ENCODE assay signal across 8 cellular contexts in genomic region chr1:239951518-239952130, GRCh38.
A peak's percentile ranks its signal among the peaks of the same experiment; 100 is the strongest.
DNase-seq lines count a peak whose midpoint lies in the region; ATAC-seq and TF ChIP-seq lines count a peak whose summit lies in the region.

No MANE protein-coding gene starts in this region.

- H3K9me3 Mint-ChIP-seq in CD4-positive, alpha-beta memory T cell, result no peaks in the 10 kb centered on the region

- peak in 4 of 5 donors; percentile 11 to 32 (median 20) for DNase-seq in CD4-positive, alpha-beta memory T cell
- DNase-seq in PC-9 (peak; percentile 28 to 48), amniotic epithelial cell (ENCODE audit: low read depth) (peak; percentile 68), right atrium auricular region (ENCODE audit: low spot score) (no peak), sigmoid colon (no peak)
- no peak for DNase-seq in activated effector memory CD4-positive, alpha-beta T cell treated with anti-CD3 and anti-CD28 coated beads, Interleukin-2, amount 50 U/mL, for 16 hours

- TF ChIP-seq EP300 in Ishikawa (IDR thresholded peaks at IDR 0.05; ENCODE audit: borderline replicate concordance) (no peak), sigmoid colon (IDR thresholded peaks at IDR 0.05) (no peak)

- no peaks in the 10 kb centered on the region for H3K79me2 ChIP-seq in PC-9 (ENCODE audit: low read depth)

- WGBS in sigmoid colon, 2 donors, result 33 to 50% methylated on average over 3 of the region's 3 CpGs

- H3K4me3 Mint-ChIP-seq in CD4-positive, alpha-beta memory T cell, result no peak overlapping the region

- H3K4me1 Mint-ChIP-seq in CD4-positive, alpha-beta memory T cell, result peaks cover 0 to 2% (median 0%) of the 10 kb centered on the region in 4 donors

- no peaks in the 10 kb centered on the region for H3K9me2 ChIP-seq in PC-9 (ENCODE audit: insufficient read depth)

- no peak overlapping the region for H3K4me3 ChIP-seq in CD4-positive, alpha-beta memory T cell (ENCODE audit: low read length in 2 of 2)
- H3K4me3 ChIP-seq in PC-9, result no peak overlapping the region
- no peak overlapping the region for H3K4me3 ChIP-seq in right atrium auricular region
- H3K4me3 ChIP-seq in sigmoid colon, result no peak overlapping the region

- no peaks in the 10 kb centered on the region for H3K4me1 ChIP-seq in CD4-positive, alpha-beta memory T cell (ENCODE audit: insufficient read depth, low read length)
- H3K4me1 ChIP-seq in PC-9 (replicated peaks; ENCODE audit: insufficient read depth), result no peaks in the 10 kb centered on the region
- no peaks in the 10 kb centered on the region for H3K4me1 ChIP-seq in right atrium auricular region
- H3K4me1 ChIP-seq in sigmoid colon, result no peaks in the 10 kb centered on the region

- H3K36me3 Mint-ChIP-seq in CD4-positive, alpha-beta memory T cell, result no peaks in the 10 kb centered on the region

- H3K36me3 ChIP-seq in CD4-positive, alpha-beta memory T cell (ENCODE audit: insufficient read depth, low read length), result no peaks in the 10 kb centered on the region
- H3K36me3 ChIP-seq in PC-9 (ENCODE audit: low read depth) (no peaks in the 10 kb centered on the region), right atrium auricular region (no peaks in the 10 kb centered on the region), sigmoid colon (no peaks in the 10 kb centered on the region)

- intact Hi-C loops in CD4-positive, alpha-beta memory T cell (cut with micrococcal nuclease), result loop anchor here (1.0 kb wide), 1 partner anchor 25 kb away; no protein-coding TSS in a partner anchor
- intact Hi-C loops in PC-9 (cut with micrococcal nuclease; ENCODE audit: unreplicated experiment), result loop anchor here (1.0 to 2.0 kb wide), 3 partner anchors 25 to 237 kb away; no protein-coding TSS in a partner anchor
- intact Hi-C loops in sigmoid colon (cut with DNase I), result no loop called here

- peak; percentile 80 for TF ChIP-seq CTCF in PC-9 (conservative IDR thresholded peaks at IDR 0.05)
- TF ChIP-seq CTCF in right atrium auricular region (IDR thresholded peaks at IDR 0.05), result peak; percentile 50 to 83
- peak; percentile 22 to 81 (median 62) for TF ChIP-seq CTCF in sigmoid colon (IDR thresholded peaks at IDR 0.05)

- no peaks in the 10 kb centered on the region for H3K9me3 ChIP-seq in CD4-positive, alpha-beta memory T cell (ENCODE audit: control insufficient read depth in 1 of 2, low read length in 2 of 2)
- H3K9me3 ChIP-seq in PC-9 (ENCODE audit: insufficient read depth, low read depth), result no peaks in the 10 kb centered on the region
- no peaks in the 10 kb centered on the region for H3K9me3 ChIP-seq in right atrium auricular region
- no peaks in the 10 kb centered on the region for H3K9me3 ChIP-seq in sigmoid colon

- no peak overlapping the region for H2AFZ ChIP-seq in PC-9

- H3K27me3 ChIP-seq in CD4-positive, alpha-beta memory T cell (ENCODE audit: insufficient read depth, low read length), result no peaks in the 10 kb centered on the region
- H3K27me3 ChIP-seq in PC-9 (ENCODE audit: insufficient read depth, low read depth) (peaks cover 28% of the 10 kb centered on the region), right atrium auricular region (no peaks in the 10 kb centered on the region), sigmoid colon (no peaks in the 10 kb centered on the region)

- H3K4me2 ChIP-seq in PC-9, result no peak overlapping the region

- no peak overlapping the region for H3K27ac Mint-ChIP-seq in CD4-positive, alpha-beta memory T cell

- POLR2A ChIA-PET in CD4-positive, alpha-beta memory T cell (lab: Charles Lee; ENCODE audit: partially characterized antibody), result no interaction called here
- POLR2A ChIA-PET in PC-9 (lab: Charles Lee; ENCODE audit: unreplicated experiment), result no interaction called here

- TF ChIP-seq RAD21 in Ishikawa (IDR thresholded peaks at IDR 0.05; ENCODE audit: low read depth), result peak; percentile 80

- TF ChIP-seq POLR2A in sigmoid colon (IDR thresholded peaks at IDR 0.05), result no peak

- H3K27me3 Mint-ChIP-seq in CD4-positive, alpha-beta memory T cell, result peaks cover 0 to 2% of the 10 kb centered on the region in 2 donors

- no TSS peak for BruUV-seq in PC-9 (replicated peaks; lab: Mats Ljungman, UMichigan)

- CTCF ChIA-PET in CD4-positive, alpha-beta memory T cell (lab: Charles Lee; ENCODE audit: partially characterized antibody), result interaction anchor here (0.8 to 5.0 kb wide), 14 partner anchors 10 to 563 kb away, joined by 3 to 33 read pairs (median 3); no protein-coding TSS in a partner anchor
- CTCF ChIA-PET in PC-9 (lab: Charles Lee), result no interaction called here

- H4K20me1 ChIP-seq in PC-9 (ENCODE audit: insufficient read depth), result no peaks in the 10 kb centered on the region

- H3F3A ChIP-seq in PC-9 (ENCODE audit: insufficient read depth, low read depth), result no peaks in the 10 kb centered on the region

- peak; percentile 76 for ATAC-seq in GM19035 (IDR thresholded peaks at IDR 0.05; ENCODE audit: unreplicated experiment)

- H3K27ac ChIP-seq in CD4-positive, alpha-beta memory T cell (ENCODE audit: low read depth, low read length), result no peak overlapping the region
- H3K27ac ChIP-seq in PC-9 (no peak overlapping the region), right atrium auricular region (no peak overlapping the region), sigmoid colon (no peak overlapping the region)

TF ChIP-seq in Ishikawa, 13 proteins besides CTCF, POLR2A, EP300 and RAD21:
- TF ChIP-seq MAX (IDR thresholded peaks at IDR 0.05), result no peak
- no peak for TF ChIP-seq CREB1 (IDR thresholded peaks at IDR 0.05; ENCODE audit: low read depth)
- no peak for TF ChIP-seq FOXM1 (IDR thresholded peaks at IDR 0.05; ENCODE audit: borderline replicate concordance, low read depth)
- no peak for TF ChIP-seq ZBTB7A (IDR thresholded peaks at IDR 0.05; ENCODE audit: low read depth)
- no peak for TF ChIP-seq CEBPB (IDR thresholded peaks at IDR 0.05)

Comparison
In these comparisons a context has a peak if more than half of its experiments do, and no peak if none do; other contexts are left out.
1. DNase-seq: peak in CD4-positive, alpha-beta memory T cell (4 of 5), PC-9 (2 of 2) and amniotic epithelial cell (single experiment); none in right atrium auricular region (single experiment), sigmoid colon (single experiment) and activated effector memory CD4-positive, alpha-beta T cell treated with anti-CD3 and anti-CD28 coated beads, Interleukin-2, amount 50 U/mL, for 16 hours (single experiment).
2. Peak in every context shown above with its lines, with median percentiles within 50 percentile points of each other: CTCF ChIP-seq.